In genomic region chr6:90393232-90393884, GRCh38 we compare ENCODE assay signal across 8 cellular contexts.
A peak's percentile ranks its signal among the peaks of the same experiment; 100 is the strongest.
DNase-seq lines count a peak whose midpoint lies in the region; ATAC-seq and TF ChIP-seq lines count a peak whose summit lies in the region.

No MANE protein-coding gene starts in this region.

- H3K4me1 ChIP-seq in psoas muscle, result no peaks in the 10 kb centered on the region

- TF ChIP-seq CTCF in BJ (IDR thresholded peaks at IDR 0.05; ENCODE audit: insufficient read depth, low read depth, low read length) (peak; percentile 77), psoas muscle (IDR thresholded peaks at IDR 0.05) (peak; percentile 78)

- H3K36me3 ChIP-seq in BJ (ENCODE audit: control insufficient read depth, insufficient read depth, low read length) (no peaks in the 10 kb centered on the region), psoas muscle (ENCODE audit: insufficient read depth in 1 of 2, low read depth in 1 of 2) (no peaks in the 10 kb centered on the region)

- intact Hi-C loops in psoas muscle (cut with DNase I), result loop anchor here (2.0 to 10.0 kb wide), 6 partner anchors 84 to 451 kb away; no protein-coding TSS in a partner anchor

- H3K27me3 ChIP-seq in BJ (ENCODE audit: control insufficient read depth, insufficient read depth, low read length) (peaks cover 7% of the 10 kb centered on the region), psoas muscle (ENCODE audit: insufficient read depth in 3 of 3, low read length in 2 of 3) (no peaks in the 10 kb centered on the region)

- 26 to 31% (median 30%) methylated on average over 7 of the region's 7 CpGs for WGBS in psoas muscle, 3 donors

- no peak for DNase-seq in BJ (ENCODE audit: low read depth)
- DNase-seq in LHCN-M2 (ENCODE audit: low read depth), result peak; percentile 45
- peak; percentile 63 for DNase-seq in SK-MEL-5 (ENCODE audit: low read depth, low spot score)
- peak; percentile 61 for DNase-seq in activated gamma-delta T cell treated with anti-CD3 and anti-CD28 coated beads, Interleukin-2, amount 50 U/mL, for 16 hours (ENCODE audit: low read depth)
- DNase-seq in globus pallidus (ENCODE audit: low spot score), result peak; percentile 60
- DNase-seq in psoas muscle, result peak; percentile 43 to 61
- DNase-seq in COLO829 (ENCODE audit: low spot score), result no peak

- in situ Hi-C loops in SK-MEL-5 (cut with HindIII; ENCODE audit: low pct_unique_long_range_greater_than_20kb, low sequenced_read_pairs), result no loop called here

- no peaks in the 10 kb centered on the region for H3K9me3 ChIP-seq in psoas muscle

- H3K4me3 ChIP-seq in BJ (ENCODE audit: low read depth, low read length) (no peak overlapping the region), psoas muscle (no peak overlapping the region)

- POLR2A ChIA-PET in BJ (lab: Charles Lee), result no interaction called here

- peak; percentile 78 for ATAC-seq in GM19395 (IDR thresholded peaks at IDR 0.05; ENCODE audit: unreplicated experiment)
- ATAC-seq in psoas muscle, result peak; percentile 77 to 89 (median 84)

- H3K27ac ChIP-seq in psoas muscle, result no peak overlapping the region

- CTCF ChIA-PET in BJ (lab: Yijun Ruan, JAX), result interaction anchor here (0.6 to 3.2 kb wide), 54 partner anchors 9 to 453 kb away, joined by 3 to 30 read pairs (median 4); no protein-coding TSS in a partner anchor

Comparison
In these comparisons a context has a peak if more than half of its experiments do, and no peak if none do; other contexts are left out.
1. DNase-seq: peak in LHCN-M2 (single experiment), SK-MEL-5 (single experiment), activated gamma-delta T cell treated with anti-CD3 and anti-CD28 coated beads, Interleukin-2, amount 50 U/mL, for 16 hours (single experiment), globus pallidus (single experiment) and psoas muscle (2 of 2); none in BJ (single experiment) and COLO829 (single experiment).